In the genomic region with DNA sequence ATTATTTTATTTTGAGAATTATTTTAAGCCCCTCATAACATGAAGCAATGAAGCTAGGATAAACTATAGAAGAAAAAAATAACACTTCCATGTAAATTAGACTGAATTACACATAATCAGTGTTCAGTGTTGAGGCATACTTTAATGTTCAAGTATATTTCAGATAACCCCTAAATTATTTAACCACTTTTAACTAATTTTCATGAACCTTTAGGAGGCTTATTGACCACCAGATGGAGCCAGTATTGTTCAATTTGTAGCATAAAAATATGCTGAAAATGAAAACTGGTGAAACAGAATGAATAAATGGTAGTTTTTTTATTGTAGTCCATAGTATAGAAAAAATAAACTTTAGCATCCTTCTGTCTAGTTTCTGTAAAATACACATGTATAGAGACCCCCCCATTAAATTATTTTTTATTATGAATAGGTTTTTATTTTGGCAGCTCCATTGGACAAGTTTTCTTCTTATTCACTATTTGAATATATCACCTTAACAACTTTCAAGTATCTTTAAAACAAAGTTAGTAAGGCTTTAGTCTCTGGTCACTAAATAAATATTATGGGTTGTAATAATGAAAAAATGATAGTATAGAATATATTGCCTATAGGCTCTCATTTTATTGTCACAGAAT, we compare ENCODE assay signal across 8 cellular contexts.
DNase-seq lines count a peak whose midpoint lies in the region; ATAC-seq and TF ChIP-seq lines count a peak whose summit lies in the region.

No MANE protein-coding gene starts in this region.

- intact Hi-C loops in natural killer cell (cut with micrococcal nuclease), result loop anchor here (1.0 kb wide), 1 partner anchor 524 kb away; no protein-coding TSS in a partner anchor
- intact Hi-C loops in vagina (cut with DNase I), result no loop called here

- H3K27me3 ChIP-seq in vagina, result no peaks in the 10 kb centered on the region

- H3K36me3 Mint-ChIP-seq in natural killer cell, result peaks cover 11% of the 10 kb centered on the region
- H3K36me3 Mint-ChIP-seq in natural killer cell treated with Interleukin-12 subunit alpha and Interleukin-12 subunit beta and Interleukin-15 and Interleukin-18, amount 100 ng/mL, for 72 hours, result peaks cover 13% of the 10 kb centered on the region

- no peaks in the 10 kb centered on the region for H3K36me3 ChIP-seq in vagina

- no peak for ATAC-seq in natural killer cell
- ATAC-seq in natural killer cell treated with Interleukin-12 subunit alpha and Interleukin-12 subunit beta and Interleukin-15 and Interleukin-18, amount 100 ng/mL, for 72 hours, result no peak
- no peak for ATAC-seq in GM18907 (IDR thresholded peaks at IDR 0.05; ENCODE audit: unreplicated experiment)

- H3K4me1 Mint-ChIP-seq in natural killer cell, result peaks cover 0 to 5% of the 10 kb centered on the region in 2 donors
- no peaks in the 10 kb centered on the region for H3K4me1 Mint-ChIP-seq in natural killer cell treated with Interleukin-12 subunit alpha and Interleukin-12 subunit beta and Interleukin-15 and Interleukin-18, amount 100 ng/mL, for 72 hours (ENCODE audit: low read depth in 2 of 2)

- no peak for DNase-seq in natural killer cell
- no peak for DNase-seq in natural killer cell treated with Interleukin-12 subunit alpha and Interleukin-12 subunit beta and Interleukin-15 and Interleukin-18, amount 100 ng/mL, for 72 hours (ENCODE audit: low spot score)
- DNase-seq in RPMI8226, result peak; percentile 38
- peak; percentile 7 for DNase-seq in globus pallidus (ENCODE audit: low spot score)
- DNase-seq in vagina (ENCODE audit: extremely low spot score in 2 of 2), result no peak
- no peak for DNase-seq in foreskin melanocyte
- no peak for DNase-seq in activated naive CD4-positive, alpha-beta T cell treated with Interleukin-2 at 50 U/mL for 16 hours

- peaks cover 2 to 5% of the 10 kb centered on the region in 2 donors for H3K9me3 Mint-ChIP-seq in natural killer cell
- H3K9me3 Mint-ChIP-seq in natural killer cell treated with Interleukin-12 subunit alpha and Interleukin-12 subunit beta and Interleukin-15 and Interleukin-18, amount 100 ng/mL, for 72 hours, result peaks cover 2% of the 10 kb centered on the region

- no peak overlapping the region for H3K4me3 Mint-ChIP-seq in natural killer cell
- H3K4me3 Mint-ChIP-seq in natural killer cell treated with Interleukin-12 subunit alpha and Interleukin-12 subunit beta and Interleukin-15 and Interleukin-18, amount 100 ng/mL, for 72 hours, result no peak overlapping the region

- H3K9me3 ChIP-seq in vagina, result peaks cover 7% of the 10 kb centered on the region

- TF ChIP-seq CTCF in natural killer cell (IDR thresholded peaks at IDR 0.05) (peak; percentile 41), vagina (IDR thresholded peaks at IDR 0.05) (peak; percentile 18 to 38 (median 35))

- no peak overlapping the region for H3K27ac Mint-ChIP-seq in natural killer cell
- no peak overlapping the region for H3K27ac Mint-ChIP-seq in natural killer cell treated with Interleukin-12 subunit alpha and Interleukin-12 subunit beta and Interleukin-15 and Interleukin-18, amount 100 ng/mL, for 72 hours

- H3K4me1 ChIP-seq in vagina, result no peaks in the 10 kb centered on the region

- TF ChIP-seq POLR2A in vagina (IDR thresholded peaks at IDR 0.05), result no peak

- no peak overlapping the region for H3K4me3 ChIP-seq in vagina

- no peaks in the 10 kb centered on the region for H3K27me3 Mint-ChIP-seq in natural killer cell (ENCODE audit: low read depth in 2 of 2)
- H3K27me3 Mint-ChIP-seq in natural killer cell treated with Interleukin-12 subunit alpha and Interleukin-12 subunit beta and Interleukin-15 and Interleukin-18, amount 100 ng/mL, for 72 hours, result no peaks in the 10 kb centered on the region

- H3K27ac ChIP-seq in vagina, result no peak overlapping the region

Comparison
In these comparisons a context has a peak if more than half of its experiments do, and no peak if none do; other contexts are left out.
1. DNase-seq: peak in RPMI8226 (single experiment) and globus pallidus (single experiment); none in natural killer cell (single experiment), natural killer cell treated with Interleukin-12 subunit alpha and Interleukin-12 subunit beta and Interleukin-15 and Interleukin-18, amount 100 ng/mL, for 72 hours (single experiment), vagina (0 of 2), foreskin melanocyte (single experiment) and activated naive CD4-positive, alpha-beta T cell treated with Interleukin-2 at 50 U/mL for 16 hours (single experiment).